ENCODE assay signal across 8 cellular contexts in the genomic region with DNA sequence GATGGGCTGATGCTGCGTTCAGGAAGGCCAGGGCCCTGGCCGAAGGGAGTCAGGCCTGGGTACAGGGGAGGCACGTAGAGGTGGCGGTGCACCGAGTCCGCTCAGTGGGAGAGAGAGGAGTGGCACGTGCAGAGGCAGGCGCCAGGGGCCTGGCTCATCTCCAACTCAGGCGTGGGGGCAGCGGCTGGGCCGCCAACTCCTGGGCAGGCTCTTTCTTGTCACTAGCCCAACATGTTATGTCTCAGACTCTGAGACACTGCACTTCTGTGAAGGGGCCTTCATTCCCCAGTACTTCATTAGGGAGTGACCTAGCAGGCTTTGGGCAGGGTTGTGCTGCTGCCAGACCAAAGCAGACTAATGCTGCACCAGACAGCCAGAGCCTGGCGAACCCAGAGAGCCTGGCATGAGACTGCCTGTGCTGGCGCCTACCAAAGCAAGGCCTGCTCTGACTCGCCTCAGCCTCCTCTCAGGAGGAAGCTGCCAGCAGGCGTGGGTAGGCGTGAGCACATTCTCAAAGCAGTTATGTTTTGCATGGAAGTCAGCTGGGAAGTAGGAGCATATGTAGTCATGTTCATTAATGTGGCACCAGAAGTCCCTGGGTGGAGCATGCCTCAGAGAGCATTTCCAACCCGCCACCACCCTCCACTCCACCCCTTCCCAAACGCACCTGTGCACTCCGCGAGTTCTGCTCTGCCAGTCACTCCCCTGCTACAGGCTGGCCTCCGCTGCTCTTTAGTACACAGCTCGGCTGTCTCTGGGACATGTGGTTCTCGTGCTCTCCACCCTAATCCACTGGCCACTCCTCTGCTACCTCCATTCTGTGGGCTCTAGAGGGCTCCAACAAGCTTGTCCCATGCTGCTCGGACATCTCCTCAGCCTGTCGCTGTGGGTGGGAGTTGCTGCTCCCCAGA. TPM values are rescaled to one million over a fixed set of nuclear protein-coding genes. Genes with fewer than 3 reads are reported as not detected.
DNase-seq lines count a peak whose midpoint lies in the region; ATAC-seq and TF ChIP-seq lines count a peak whose summit lies in the region.

No MANE protein-coding gene starts in this region.

- peak; percentile 84 for ATAC-seq in gastroesophageal sphincter
- ATAC-seq in GM19397 (IDR thresholded peaks at IDR 0.05; ENCODE audit: unreplicated experiment), result no peak
- no peak for ATAC-seq in GM21447 (IDR thresholded peaks at IDR 0.05; ENCODE audit: unreplicated experiment)
- no peak for ATAC-seq in GM18505 (IDR thresholded peaks at IDR 0.05; ENCODE audit: unreplicated experiment)

- H3K36me3 Mint-ChIP-seq in osteocyte (ENCODE audit: unreplicated experiment), result peaks cover 15% of the 10 kb centered on the region

- H3K9me3 Mint-ChIP-seq in osteocyte (ENCODE audit: unreplicated experiment), result no peaks in the 10 kb centered on the region

- H3K27ac ChIP-seq in HEK293 (ENCODE audit: extremely low read depth, low read depth, low read length), result peak overlapping the region; percentile 62
- peak overlapping the region; percentile 100 for H3K27ac ChIP-seq in RWPE1
- H3K27ac ChIP-seq in gastroesophageal sphincter, result peak overlapping the region; percentile 42 to 86 (median 82)
- peak overlapping the region; percentile 67 to 81 for H3K27ac ChIP-seq in prostate gland

- TF ChIP-seq EP300 in gastroesophageal sphincter (IDR thresholded peaks at IDR 0.05), result no peak

- no peaks in the 10 kb centered on the region for H3K27me3 Mint-ChIP-seq in osteocyte (ENCODE audit: unreplicated experiment)

- CTCF ChIA-PET in HEK293 (lab: Yijun Ruan, JAX) (interaction anchor here (0.6 kb wide), 1 partner anchor 9 kb away, joined by 3 read pairs; no protein-coding TSS in a partner anchor), RWPE1 (lab: Yijun Ruan, JAX) (interaction anchor here (0.5 to 0.9 kb wide), 5 partner anchors 8 to 738 kb away, joined by 3 read pairs; no protein-coding TSS in a partner anchor)

- 15 to 29% methylated on average over 12 to 21 of the region's 25 CpGs for WGBS in gastroesophageal sphincter (ENCODE audit: low coverage in 1 of 2), 2 donors
- WGBS in prostate gland, result 24% methylated on average over 25 of the region's 25 CpGs

- peaks cover 4% of the 10 kb centered on the region for H3K4me1 Mint-ChIP-seq in osteocyte (ENCODE audit: unreplicated experiment)

- intact Hi-C loops in prostate gland (cut with DNase I), result no loop called here

- DNase-seq in RWPE1 (ENCODE audit: low spot score) (peak; percentile 92), prostate gland (ENCODE audit: low spot score) (peak; percentile 92), osteocyte (ENCODE audit: extremely low spot score, unreplicated experiment) (no peak)

- TF ChIP-seq CTCF in HEK293 (tag by site-specific recombination; IDR thresholded peaks at IDR 0.05) (no peak; the same call in 1 of the 2 replicates), RWPE1 (conservative IDR thresholded peaks at IDR 0.05; ENCODE audit: low read depth) (peak; percentile 49), gastroesophageal sphincter (IDR thresholded peaks at IDR 0.05) (no peak), prostate gland (IDR thresholded peaks at IDR 0.05) (no peak), osteocyte (IDR thresholded peaks at IDR 0.05) (no peak)

- 0 out of 2 replicates have a peak, but pooled peaks cover 2% of the 10 kb centered on the region for H3K4me1 ChIP-seq in HEK293 (ENCODE audit: control insufficient read depth, insufficient read depth, low read length)
- H3K4me1 ChIP-seq in gastroesophageal sphincter, result peaks cover 3 to 29% (median 15%) of the 10 kb centered on the region in 3 donors
- peaks cover 11% of the 10 kb centered on the region for H3K4me1 ChIP-seq in prostate gland (replicated peaks)

- POLR2A ChIA-PET in HEK293 (lab: Yijun Ruan, JAX), result no interaction called here
- POLR2A ChIA-PET in RWPE1 (lab: Yijun Ruan, JAX; ENCODE audit: low non-redundant PET), result interaction anchor here (0.7 to 1.0 kb wide), 3 partner anchors 9 to 36 kb away, joined by 3 to 8 read pairs (median 3); a partner anchor contains a TSS

- TF ChIP-seq POLR2A in gastroesophageal sphincter (IDR thresholded peaks at IDR 0.05) (no peak), prostate gland (IDR thresholded peaks at IDR 0.05) (no peak), GM18505 (IDR thresholded peaks at IDR 0.05; ENCODE audit: borderline replicate concordance, extremely low read depth, insufficient read depth, insufficient read length) (no peak)

- H3K4me3 Mint-ChIP-seq in osteocyte (ENCODE audit: unreplicated experiment), result no peak overlapping the region

- H3K4me3 ChIP-seq in HEK293 (ENCODE audit: low read depth, low read length) (no peak overlapping the region), gastroesophageal sphincter (no peak overlapping the region), prostate gland (no peak overlapping the region)

- peaks cover 3 to 30% of the 10 kb centered on the region in 2 experiments; a peak in 2 of 3 replicates for H3K36me3 ChIP-seq in HEK293 (ENCODE audit: control insufficient read depth in 2 of 2, insufficient read depth in 1 of 2, low read length in 2 of 2)
- H3K36me3 ChIP-seq in gastroesophageal sphincter, result peaks cover 0 to 36% of the 10 kb centered on the region in 2 donors
- H3K36me3 ChIP-seq in prostate gland, result no peaks in the 10 kb centered on the region

- no peaks in the 10 kb centered on the region for H3K9me3 ChIP-seq in HEK293 (ENCODE audit: control insufficient read depth, insufficient read depth, low read depth, low read length)
- no peaks in the 10 kb centered on the region for H3K9me3 ChIP-seq in gastroesophageal sphincter
- no peaks in the 10 kb centered on the region for H3K9me3 ChIP-seq in prostate gland

- no peak overlapping the region for H3K27ac Mint-ChIP-seq in osteocyte (ENCODE audit: unreplicated experiment)

- H3K27me3 ChIP-seq in gastroesophageal sphincter, result no peaks in the 10 kb centered on the region
- no peaks in the 10 kb centered on the region for H3K27me3 ChIP-seq in prostate gland (replicated peaks; ENCODE audit: insufficient read depth)

TF ChIP-seq in HEK293, 187 proteins besides CTCF, POLR2A, EP300 and RAD21 (continues in another document):
- peak; percentile 52 for TF ChIP-seq SCRT2 (tag by site-specific recombination; IDR thresholded peaks at IDR 0.05)
- TF ChIP-seq ZNF335 (tag by site-specific recombination; conservative IDR thresholded peaks at IDR 0.05), result no peak
- no peak for TF ChIP-seq HOXA7 (CRISPR knock-in tag; IDR thresholded peaks at IDR 0.05; ENCODE audit: borderline replicate concordance)
- TF ChIP-seq, protein P1, sequence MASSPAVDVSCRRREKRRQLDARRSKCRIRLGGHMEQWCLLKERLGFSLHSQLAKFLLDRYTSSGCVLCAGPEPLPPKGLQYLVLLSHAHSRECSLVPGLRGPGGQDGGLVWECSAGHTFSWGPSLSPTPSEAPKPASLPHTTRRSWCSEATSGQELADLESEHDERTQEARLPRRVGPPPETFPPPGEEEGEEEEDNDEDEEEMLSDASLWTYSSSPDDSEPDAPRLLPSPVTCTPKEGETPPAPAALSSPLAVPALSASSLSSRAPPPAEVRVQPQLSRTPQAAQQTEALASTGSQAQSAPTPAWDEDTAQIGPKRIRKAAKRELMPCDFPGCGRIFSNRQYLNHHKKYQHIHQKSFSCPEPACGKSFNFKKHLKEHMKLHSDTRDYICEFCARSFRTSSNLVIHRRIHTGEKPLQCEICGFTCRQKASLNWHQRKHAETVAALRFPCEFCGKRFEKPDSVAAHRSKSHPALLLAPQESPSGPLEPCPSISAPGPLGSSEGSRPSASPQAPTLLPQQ (tag by site-specific recombination; IDR thresholded peaks at IDR 0.05), result no peak
- TF ChIP-seq ZNF157 (tag by site-specific recombination; IDR thresholded peaks at IDR 0.05), result no peak
- no peak for TF ChIP-seq HOXC10 (CRISPR knock-in tag; IDR thresholded peaks at IDR 0.05)
- TF ChIP-seq, protein P2, sequence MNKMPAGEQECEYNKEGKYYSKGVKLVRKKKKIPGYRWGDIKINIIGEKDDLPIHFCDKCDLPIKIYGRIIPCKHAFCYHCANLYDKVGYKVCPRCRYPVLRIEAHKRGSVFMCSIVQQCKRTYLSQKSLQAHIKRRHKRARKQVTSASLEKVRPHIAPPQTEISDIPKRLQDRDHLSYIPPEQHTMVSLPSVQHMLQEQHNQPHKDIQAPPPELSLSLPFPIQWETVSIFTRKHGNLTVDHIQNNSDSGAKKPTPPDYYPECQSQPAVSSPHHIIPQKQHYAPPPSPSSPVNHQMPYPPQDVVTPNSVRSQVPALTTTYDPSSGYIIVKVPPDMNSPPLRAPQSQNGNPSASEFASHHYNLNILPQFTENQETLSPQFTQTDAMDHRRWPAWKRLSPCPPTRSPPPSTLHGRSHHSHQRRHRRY (tag by site-specific recombination; IDR thresholded peaks at IDR 0.05), result no peak
- no peak for TF ChIP-seq BCL11B (tag by site-specific recombination; IDR thresholded peaks at IDR 0.05; ENCODE audit: low read depth)
- no peak for TF ChIP-seq ZNF501 (tag by site-specific recombination; IDR thresholded peaks at IDR 0.05)
- TF ChIP-seq GLI4 (tag by site-specific recombination; IDR thresholded peaks at IDR 0.05), result no peak
- no peak for TF ChIP-seq ZNF701 (tag by site-specific recombination; IDR thresholded peaks at IDR 0.05)

RNA-seq across cellular contexts. Expression of a gene that starts 9.7 kb away (rescaled TPM):
- total RNA-seq in gastroesophageal sphincter, result 1,000 to 10,000 TPM in 2 of 4 donors, 100 to 1,000 TPM in 2; 453 to 1,624 (median 922) TPM
- 1,000 to 10,000 TPM; 1,199 to 1,838 TPM for total RNA-seq in prostate gland
- 25.4 and 31.4 TPM in 2 replicates for total RNA-seq in osteocyte

RNA-seq across cellular contexts. Expression of a gene that starts 16.0 kb away (rescaled TPM):
- total RNA-seq in gastroesophageal sphincter (10 to 100 TPM; 22.5 to 45.2 (median 30.9) TPM), prostate gland (10 to 100 TPM; 19.6 to 40.4 TPM), osteocyte (10.9 and 11.5 TPM in 2 replicates)

RNA-seq across cellular contexts. Expression of a gene that starts 49.5 kb away (rescaled TPM):
- 10 to 100 TPM; 31.1 to 41.3 (median 38.5) TPM for total RNA-seq in gastroesophageal sphincter
- total RNA-seq in prostate gland, result 10 to 100 TPM; 31.2 to 33.3 TPM
- total RNA-seq in osteocyte, result 21.9 and 22.4 TPM in 2 replicates

RNA-seq across cellular contexts. Expression of a gene that starts 49.8 kb away (rescaled TPM):
- total RNA-seq in gastroesophageal sphincter, result 10 to 100 TPM; 25.8 to 41.4 (median 28.4) TPM
- 10 to 100 TPM; 24.3 to 24.9 TPM for total RNA-seq in prostate gland
- 41.0 and 42.0 TPM in 2 replicates for total RNA-seq in osteocyte

Comparison
In these comparisons a context has a peak if more than half of its experiments do, and no peak if none do; other contexts are left out.
1. RNA of a gene that starts 9.7 kb away (total RNA-seq): 1,199 to 1,838 TPM in prostate gland and 453 to 1,624 TPM in gastroesophageal sphincter; 25.4 to 31.4 TPM in osteocyte; every median in the first group is over 10 times any median in the second.
2. Peak in every context shown above with its lines, with median percentiles within 50 percentile points of each other: H3K27ac ChIP-seq.